1 cellular context compared by ENCODE assay signal in the genomic region with DNA sequence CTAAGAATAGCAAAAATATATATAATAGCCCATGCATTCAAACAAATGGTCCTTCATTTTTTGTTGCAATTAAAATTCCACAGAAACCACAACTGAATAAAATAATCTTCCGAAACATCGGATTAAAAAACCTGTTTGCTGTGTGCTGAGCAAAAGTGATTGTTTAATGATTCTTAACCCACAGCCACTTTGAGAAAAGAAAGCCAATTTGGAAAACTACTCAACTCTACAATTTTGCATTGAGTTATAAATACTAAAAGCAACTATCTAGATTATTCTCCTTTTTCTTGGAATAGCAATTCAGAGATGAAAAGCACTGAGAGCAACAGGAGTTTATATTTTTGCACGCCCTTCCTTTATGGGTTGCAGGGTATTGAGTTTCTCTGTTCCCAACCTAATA.
TF ChIP-seq lines count a peak whose summit lies in the region.

No MANE protein-coding gene starts in this region.

TF ChIP-seq in HEK293, 187 proteins besides CTCF, POLR2A, EP300 and RAD21 (continued from another document):
- TF ChIP-seq ZNF10 (tag by site-specific recombination; IDR thresholded peaks at IDR 0.05) = no peak
- TF ChIP-seq, protein P1, sequence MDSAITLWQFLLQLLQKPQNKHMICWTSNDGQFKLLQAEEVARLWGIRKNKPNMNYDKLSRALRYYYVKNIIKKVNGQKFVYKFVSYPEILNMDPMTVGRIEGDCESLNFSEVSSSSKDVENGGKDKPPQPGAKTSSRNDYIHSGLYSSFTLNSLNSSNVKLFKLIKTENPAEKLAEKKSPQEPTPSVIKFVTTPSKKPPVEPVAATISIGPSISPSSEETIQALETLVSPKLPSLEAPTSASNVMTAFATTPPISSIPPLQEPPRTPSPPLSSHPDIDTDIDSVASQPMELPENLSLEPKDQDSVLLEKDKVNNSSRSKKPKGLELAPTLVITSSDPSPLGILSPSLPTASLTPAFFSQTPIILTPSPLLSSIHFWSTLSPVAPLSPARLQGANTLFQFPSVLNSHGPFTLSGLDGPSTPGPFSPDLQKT (IDR thresholded peaks at IDR 0.05; ENCODE audit: borderline replicate concordance, low read depth, low read length) = no peak
- no peak for TF ChIP-seq ZNF660 (tag by site-specific recombination; IDR thresholded peaks at IDR 0.05)
- no peak for TF ChIP-seq ZFP41 (tag by site-specific recombination; IDR thresholded peaks at IDR 0.05; ENCODE audit: borderline replicate concordance)
- no peak for TF ChIP-seq ZNF600 (tag by site-specific recombination; IDR thresholded peaks at IDR 0.05)
- TF ChIP-seq SCRT2 (tag by site-specific recombination; IDR thresholded peaks at IDR 0.05) = peak; percentile 23; the same call in 1 of the 2 replicates
TF ChIP-seq in HEK293: peak in this region for 2.
